ENCODE assay signal across 1 cellular context in the genomic region with DNA sequence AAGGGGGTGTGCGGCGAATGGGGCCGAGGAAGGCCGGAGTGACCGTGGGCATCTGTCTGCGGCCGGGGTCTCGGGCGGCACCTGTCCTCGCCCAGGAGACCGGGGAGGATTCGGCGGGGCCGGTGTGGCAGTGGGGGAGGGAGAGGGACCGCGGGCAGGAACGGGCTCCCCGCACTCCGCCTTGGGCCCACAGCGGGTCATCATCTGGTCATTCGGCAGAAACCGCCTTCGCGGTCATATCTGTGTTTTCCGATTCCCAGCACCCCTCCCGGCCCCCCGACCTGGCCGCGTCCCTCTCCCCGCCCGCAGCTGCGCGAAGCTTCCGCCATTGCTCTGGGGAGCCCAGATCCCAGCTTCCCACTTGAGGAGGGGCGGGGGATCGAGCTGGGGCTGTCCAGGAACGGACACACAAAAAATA.
TF ChIP-seq lines count a peak whose summit lies in the region.

No MANE protein-coding gene starts in this region.

TF ChIP-seq in HepG2, 621 proteins besides CTCF, POLR2A, EP300 and RAD21:
- TF ChIP-seq ZFP37 (CRISPR knock-in tag; IDR thresholded peaks at IDR 0.05; ENCODE audit: borderline replicate concordance) (no peak), ZNF543 (CRISPR knock-in tag; IDR thresholded peaks at IDR 0.05) (0 out of 2 replicates have a peak, but pooled peaks have one; percentile 2), DNMT1 (CRISPR knock-in tag; IDR thresholded peaks at IDR 0.05) (no peak), ZNF788 (CRISPR knock-in tag; IDR thresholded peaks at IDR 0.05; ENCODE audit: borderline replicate concordance) (0 out of 2 replicates have a peak, but pooled peaks have one; percentile 3), KDM3A (CRISPR knock-in tag; IDR thresholded peaks at IDR 0.05; ENCODE audit: low read depth) (0 out of 2 replicates have a peak, but pooled peaks have one; percentile 24), MTF2 (CRISPR knock-in tag; IDR thresholded peaks at IDR 0.05; ENCODE audit: borderline replicate concordance) (peak; percentile 76; the same call in 1 of the 2 replicates), PHF8 (CRISPR knock-in tag; IDR thresholded peaks at IDR 0.05) (peak; percentile 12; the same call in 1 of the 2 replicates), ZNF547 (CRISPR knock-in tag; IDR thresholded peaks at IDR 0.05) (no peak), BORCS8-MEF2B (CRISPR knock-in tag; IDR thresholded peaks at IDR 0.05) (peak; percentile 30; the same call in 1 of the 2 replicates)
- TF ChIP-seq, protein P1, sequence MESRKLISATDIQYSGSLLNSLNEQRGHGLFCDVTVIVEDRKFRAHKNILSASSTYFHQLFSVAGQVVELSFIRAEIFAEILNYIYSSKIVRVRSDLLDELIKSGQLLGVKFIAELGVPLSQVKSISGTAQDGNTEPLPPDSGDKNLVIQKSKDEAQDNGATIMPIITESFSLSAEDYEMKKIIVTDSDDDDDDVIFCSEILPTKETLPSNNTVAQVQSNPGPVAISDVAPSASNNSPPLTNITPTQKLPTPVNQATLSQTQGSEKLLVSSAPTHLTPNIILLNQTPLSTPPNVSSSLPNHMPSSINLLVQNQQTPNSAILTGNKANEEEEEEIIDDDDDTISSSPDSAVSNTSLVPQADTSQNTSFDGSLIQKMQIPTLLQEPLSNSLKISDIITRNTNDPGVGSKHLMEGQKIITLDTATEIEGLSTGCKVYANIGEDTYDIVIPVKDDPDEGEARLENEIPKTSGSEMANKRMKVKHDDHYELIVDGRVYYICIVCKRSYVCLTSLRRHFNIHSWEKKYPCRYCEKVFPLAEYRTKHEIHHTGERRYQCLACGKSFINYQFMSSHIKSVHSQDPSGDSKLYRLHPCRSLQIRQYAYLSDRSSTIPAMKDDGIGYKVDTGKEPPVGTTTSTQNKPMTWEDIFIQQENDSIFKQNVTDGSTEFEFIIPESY (CRISPR knock-in tag; IDR thresholded peaks at IDR 0.05) = peak; percentile 71; the same call in 1 of the 2 replicates
